Comparison of ENCODE assay signal across 18 cellular contexts in genomic region chr7:36852017-36852416, GRCh38.
DNase-seq lines count a peak whose midpoint lies in the region; ATAC-seq and TF ChIP-seq lines count a peak whose summit lies in the region.
"Had no signal": no experiment of that assay in that cellular context is flagged by ENCODE, and none has a peak within 500 bp of the region (broad histone marks: within the 10 kb centered on the region; RNA-seq: fewer than 3 reads in every experiment).

No MANE protein-coding gene starts in this region.

- H3K79me2 ChIP-seq in SK-N-SH (ENCODE audit: insufficient read depth): no peaks in the 10 kb centered on the region

- no peak overlapping the region for H3K4me2 ChIP-seq in SK-N-SH

- no peaks in the 10 kb centered on the region for H3K27me3 ChIP-seq in SK-N-SH (ENCODE audit: insufficient read depth)
- H3K27me3 ChIP-seq: adrenal gland, left lung, neutrophil, Peyer's patch had no signal

- H3K27ac ChIP-seq in SK-N-SH (ENCODE audit: low read depth in 2 of 2, low read length in 1 of 2): peak overlapping the region in 1 of 2 experiments; percentile 89; a peak in 2 of 4 replicates
- H3K27ac ChIP-seq: 22Rv1, adrenal gland, left lung, neutrophil, Peyer's patch, VCaP had no signal

- in situ Hi-C loops in GM13977 (cut with MboI; ENCODE audit: low pct_unique_long_range_greater_than_20kb, low sequenced_read_pairs, unreplicated experiment): no loop called here

- TF ChIP-seq CTCF in SK-N-SH (IDR thresholded peaks at IDR 0.05) (no peak), GM13977 (IDR thresholded peaks at IDR 0.05; ENCODE audit: extremely low read depth, insufficient read depth, missing control alignments) (no peak)

- H3K4me1 ChIP-seq in SK-N-SH (ENCODE audit: control insufficient read depth in 1 of 2, insufficient read depth in 2 of 2, low read depth in 1 of 2, low read length in 1 of 2): peaks cover 0 to 11% of the 10 kb centered on the region in 2 experiments; a peak in 2 of 4 replicates
- H3K4me1 ChIP-seq: adrenal gland, left lung, Peyer's patch had no signal

- no peak overlapping the region for H3K4me3 ChIP-seq in SK-N-SH (ENCODE audit: low read depth in 2 of 2, low read length in 1 of 2)
- H3K4me3 ChIP-seq: adrenal gland, left lung, Peyer's patch had no signal

- TF ChIP-seq EP300 in SK-N-SH (IDR thresholded peaks at IDR 0.05; ENCODE audit: borderline replicate concordance in 1 of 2, low read depth in 1 of 2, low read length in 1 of 2): no peak

- no peaks in the 10 kb centered on the region for H3K36me3 ChIP-seq in SK-N-SH (replicated peaks in 1 of 2; ENCODE audit: control insufficient read depth in 1 of 2, insufficient read depth in 2 of 2, low read length in 1 of 2)

- H4K20me1 ChIP-seq in SK-N-SH (ENCODE audit: insufficient read depth): no peaks in the 10 kb centered on the region

- POLR2A ChIA-PET in SK-N-SH (lab: Yijun Ruan, JAX): no interaction called here

- H2AFZ ChIP-seq in SK-N-SH (ENCODE audit: low read depth): no peak overlapping the region

- H3K9me3 ChIP-seq in SK-N-SH: peaks cover 14% of the 10 kb centered on the region; the same call in 1 of the 2 replicates
- H3K9me3 ChIP-seq: adrenal gland, neutrophil had no signal

- no peak overlapping the region for H3K9ac ChIP-seq in SK-N-SH

- H3K9me2 ChIP-seq in SK-N-SH: no peaks in the 10 kb centered on the region

- CTCF ChIA-PET in SK-N-SH (lab: Yijun Ruan, JAX): interaction anchor here (1.0 to 1.2 kb wide), 2 partner anchors 12 to 1049 kb away, joined by 3 to 4 read pairs; no protein-coding TSS in a partner anchor

- no peak for TF ChIP-seq RAD21 in SK-N-SH (IDR thresholded peaks at IDR 0.05; ENCODE audit: low read length)

- DNase-seq in SK-N-SH: peak; percentile 34
- DNase-seq in stimulated activated CD4-positive, alpha-beta T cell treated with anti-CD3 and anti-CD28 coated beads, Interleukin-15, amount 100 ng/mL, for 24 hours: peak; percentile 38
- DNase-seq in stimulated activated CD4-positive, alpha-beta T cell treated with anti-CD3 and anti-CD28 coated beads, Interleukin-4, amount 100 ng/mL, for 4 hours: no peak
- DNase-seq in left kidney (ENCODE audit: low read depth, low spot score): peak; percentile 62
- DNase-seq in NCI-H146 treated with DMSO at 0.1 percent for 48 hours (lab: John Stamatoyannopoulos, UW; ENCODE audit: unreplicated experiment): no peak
- DNase-seq in GM13977 (ENCODE audit: low spot score): no peak
- DNase-seq in mucosa of gallbladder (ENCODE audit: low spot score): no peak
- DNase-seq: adrenal gland, left lung, midbrain, NCI-H2029 treated with DMSO at 0.1 percent for 48 hours, NCI-H446 treated with DMSO at 0.1 percent for 48 hours, Peyer's patch, retina had no signal

- ATAC-seq in SK-N-SH treated with all-trans-retinoic acid at 6 μM for 48 hours: no peak; the same call in 2 of the 3 replicates
- ATAC-seq: left lung had no signal

- 30% methylated on average over 5 of the region's 5 CpGs for WGBS in SK-N-SH (ENCODE audit: low lambda C conversion rate)

- H3F3A ChIP-seq in SK-N-SH (replicated peaks; ENCODE audit: insufficient read depth): no peaks in the 10 kb centered on the region

TF ChIP-seq in SK-N-SH, 30 proteins besides CTCF, POLR2A, EP300 and RAD21 (continues in another document):
- no peak for TF ChIP-seq FOXM1 (IDR thresholded peaks at IDR 0.05; ENCODE audit: low read depth)
- TF ChIP-seq MEF2A (IDR thresholded peaks at IDR 0.05; ENCODE audit: borderline replicate concordance, low read depth): no peak
- TF ChIP-seq IRF3 (IDR thresholded peaks at IDR 0.05; ENCODE audit: low read depth, low read length): no peak
- no peak for TF ChIP-seq USF1 (IDR thresholded peaks at IDR 0.05; ENCODE audit: borderline replicate concordance, low read depth)
- no peak for TF ChIP-seq POLR2AphosphoS5 (IDR thresholded peaks at IDR 0.05; ENCODE audit: low read depth, low read length)
- no peak for TF ChIP-seq NRF1 (IDR thresholded peaks at IDR 0.05; ENCODE audit: low read depth, low read length)
- TF ChIP-seq NFIC (IDR thresholded peaks at IDR 0.05; ENCODE audit: borderline replicate concordance): no peak
- TF ChIP-seq GATA2 (CRISPR knock-in tag; IDR thresholded peaks at IDR 0.05): no peak
- no peak for TF ChIP-seq RXRA (IDR thresholded peaks at IDR 0.05; ENCODE audit: borderline replicate concordance, low read depth)
- TF ChIP-seq SMC3 (IDR thresholded peaks at IDR 0.05; ENCODE audit: low read depth, low read length): no peak
- no peak for TF ChIP-seq MAX (IDR thresholded peaks at IDR 0.05; ENCODE audit: low read depth)
- TF ChIP-seq FOXJ3 (CRISPR knock-in tag; IDR thresholded peaks at IDR 0.05): no peak
- no peak for TF ChIP-seq SIN3A (IDR thresholded peaks at IDR 0.05; ENCODE audit: borderline replicate concordance, low read depth, low read length)
- TF ChIP-seq RCOR1 (IDR thresholded peaks at IDR 0.05; ENCODE audit: low read length): no peak
- no peak for TF ChIP-seq ELF1 (IDR thresholded peaks at IDR 0.05)
- no peak for TF ChIP-seq TEAD4 (IDR thresholded peaks at IDR 0.05; ENCODE audit: borderline replicate concordance, insufficient read depth)
- TF ChIP-seq CHD2 (IDR thresholded peaks at IDR 0.05; ENCODE audit: low read length, partially characterized antibody): no peak
- no peak for TF ChIP-seq RFX5 (IDR thresholded peaks at IDR 0.05; ENCODE audit: low read length)

TF ChIP-seq in SK-N-SH treated with all-trans-retinoic acid at 6 μM for 48 hours, 23 proteins besides CTCF, POLR2A, EP300 and RAD21:
- no peak for TF ChIP-seq ZC3H10 (CRISPR knock-in tag; IDR thresholded peaks at IDR 0.05)
- TF ChIP-seq ZNF70 (CRISPR knock-in tag; IDR thresholded peaks at IDR 0.05): no peak
- no peak for TF ChIP-seq PATZ1 (CRISPR knock-in tag; IDR thresholded peaks at IDR 0.05; ENCODE audit: borderline replicate concordance)
- no peak for TF ChIP-seq ZNF8 (CRISPR knock-in tag; IDR thresholded peaks at IDR 0.05)
- no peak for TF ChIP-seq PPARA (CRISPR knock-in tag; IDR thresholded peaks at IDR 0.05; ENCODE audit: borderline replicate concordance)
- TF ChIP-seq TOX (CRISPR knock-in tag; IDR thresholded peaks at IDR 0.05; ENCODE audit: borderline replicate concordance): no peak
- TF ChIP-seq TCF4 (CRISPR knock-in tag; IDR thresholded peaks at IDR 0.05; ENCODE audit: borderline replicate concordance): no peak
- TF ChIP-seq ARNTL (CRISPR knock-in tag; IDR thresholded peaks at IDR 0.05; ENCODE audit: borderline replicate concordance, low read depth): no peak
- TF ChIP-seq GLIS3 (CRISPR knock-in tag; IDR thresholded peaks at IDR 0.05): no peak
- TF ChIP-seq ZFP3 (CRISPR knock-in tag; IDR thresholded peaks at IDR 0.05): no peak
- no peak for TF ChIP-seq CSDC2 (CRISPR knock-in tag; IDR thresholded peaks at IDR 0.05)

Comparison
In these comparisons a context has a peak if more than half of its experiments do, and no peak if none do; other contexts are left out.
1. DNase-seq: peak in SK-N-SH (single experiment), stimulated activated CD4-positive, alpha-beta T cell treated with anti-CD3 and anti-CD28 coated beads, Interleukin-15, amount 100 ng/mL, for 24 hours (single experiment) and left kidney (single experiment); none in stimulated activated CD4-positive, alpha-beta T cell treated with anti-CD3 and anti-CD28 coated beads, Interleukin-4, amount 100 ng/mL, for 4 hours (0 of 2), NCI-H146 treated with DMSO at 0.1 percent for 48 hours (single experiment), GM13977 (single experiment) and mucosa of gallbladder (single experiment).